In genomic region chr2:5373200-5373599, GRCh38 we compare ENCODE assay signal across 14 cellular contexts.
DNase-seq lines count a peak whose midpoint lies in the region; ATAC-seq and TF ChIP-seq lines count a peak whose summit lies in the region.
"Had no signal": no experiment of that assay in that cellular context is flagged by ENCODE, and none has a peak within 500 bp of the region (broad histone marks: within the 10 kb centered on the region; RNA-seq: fewer than 3 reads in every experiment).

No MANE protein-coding gene starts in this region.

- no peak overlapping the region for H3K27ac Mint-ChIP-seq in WTC11
- no peak overlapping the region for H3K27ac Mint-ChIP-seq in activated CD4-positive, alpha-beta T cell treated with anti-CD3 and anti-CD28 coated beads, Interleukin-2, amount 10 ng/mL, durations not matched to agents 24 days and 14 days
- H3K27ac Mint-ChIP-seq: activated T-cell treated with anti-CD3 and anti-CD28 coated beads, Interleukin-2, amount 50 U/mL, for 24 hours; effector memory CD8-positive, alpha-beta T cell had no signal

- no peaks in the 10 kb centered on the region for H3K4me1 Mint-ChIP-seq in WTC11
- no peaks in the 10 kb centered on the region for H3K4me1 Mint-ChIP-seq in activated CD4-positive, alpha-beta T cell treated with anti-CD3 and anti-CD28 coated beads, Interleukin-2, amount 10 ng/mL, durations not matched to agents 24 days and 14 days

- POLR2A ChIA-PET in WTC11 (lab: Charles Lee) = no interaction called here

- TF ChIP-seq CTCF in cardiac muscle cell (IDR thresholded peaks at IDR 0.05; ENCODE audit: low read depth, low read length) (no peak), left ventricle myocardium inferior (IDR thresholded peaks at IDR 0.05; ENCODE audit: borderline replicate concordance) (no peak), WTC11 (IDR thresholded peaks at IDR 0.05) (no peak)

- H3K36me3 Mint-ChIP-seq in WTC11 = peaks cover 72% of the 10 kb centered on the region
- no peaks in the 10 kb centered on the region for H3K36me3 Mint-ChIP-seq in activated CD4-positive, alpha-beta T cell treated with anti-CD3 and anti-CD28 coated beads, Interleukin-2, amount 10 ng/mL, durations not matched to agents 24 days and 14 days (ENCODE audit: low read depth)

- peaks cover 11% of the 10 kb centered on the region for H3K27me3 Mint-ChIP-seq in WTC11 (ENCODE audit: low read depth)
- no peaks in the 10 kb centered on the region for H3K27me3 Mint-ChIP-seq in activated CD4-positive, alpha-beta T cell treated with anti-CD3 and anti-CD28 coated beads, Interleukin-2, amount 10 ng/mL, durations not matched to agents 24 days and 14 days
- H3K27me3 Mint-ChIP-seq: effector memory CD8-positive, alpha-beta T cell had no signal

- H3K4me3 Mint-ChIP-seq in WTC11 = no peak overlapping the region
- H3K4me3 Mint-ChIP-seq in activated CD4-positive, alpha-beta T cell treated with anti-CD3 and anti-CD28 coated beads, Interleukin-2, amount 10 ng/mL, durations not matched to agents 24 days and 14 days = no peak overlapping the region
- H3K4me3 Mint-ChIP-seq: activated T-cell treated with anti-CD3 and anti-CD28 coated beads, Interleukin-2, amount 50 U/mL, for 24 hours; effector memory CD8-positive, alpha-beta T cell had no signal

- CTCF ChIA-PET in WTC11 (lab: Charles Lee) = no interaction called here

- H3K4me1 ChIP-seq in cardiac muscle cell (ENCODE audit: low read depth) (peaks cover 17% of the 10 kb centered on the region), left ventricle myocardium inferior (no peaks in the 10 kb centered on the region)

- H3K27ac ChIP-seq in cardiac muscle cell (no peak overlapping the region), left ventricle myocardium inferior (replicated peaks) (no peak overlapping the region)

- ATAC-seq in WTC11 (peak; percentile 32; the same call in 1 of the 2 replicates), GM18909 (IDR thresholded peaks at IDR 0.05; ENCODE audit: poor library complexity, unreplicated experiment) (no peak)
- ATAC-seq: effector memory CD8-positive, alpha-beta T cell had no signal

- DNase-seq in cardiac muscle cell (ENCODE audit: low read depth in 1 of 2, low spot score in 1 of 2) (peak in 1 of 2 donors; percentile 63), left ventricle myocardium inferior (no peak), WTC11 (ENCODE audit: low spot score) (no peak), iPS-NIHi7 (ENCODE audit: extremely low spot score) (peak; percentile 72), G401 (ENCODE audit: low spot score) (no peak)
- no peak for DNase-seq in activated CD4-positive, alpha-beta T cell treated with anti-CD3 and anti-CD28 coated beads, Interleukin-2, amount 10 ng/mL, durations not matched to agents 24 days and 14 days
- DNase-seq in activated CD8-positive, alpha-beta memory T cell treated with anti-CD3 and anti-CD28 coated beads, Interleukin-2, amount 50 U/mL, for 48 hours = no peak
- DNase-seq: activated CD4-positive, CD25-positive, alpha-beta regulatory T cell; activated T-cell treated with anti-CD3 and anti-CD28 coated beads, Interleukin-2, amount 50 U/mL, for 24 hours; aorta; effector memory CD8-positive, alpha-beta T cell; IMR-90; NCI-H1092 treated with DMSO at 0.1 percent for 48 hours had no signal

- H3K4me3 ChIP-seq in cardiac muscle cell (peak overlapping the region; percentile 17), left ventricle myocardium inferior (no peak overlapping the region)

- no peaks in the 10 kb centered on the region for H3K36me3 ChIP-seq in cardiac muscle cell
- no peaks in the 10 kb centered on the region for H3K36me3 ChIP-seq in left ventricle myocardium inferior

- intact Hi-C loops in left ventricle myocardium inferior (cut with micrococcal nuclease) = no loop called here
- intact Hi-C loops in activated CD4-positive, alpha-beta T cell treated with anti-CD3 and anti-CD28 coated beads, Interleukin-2, amount 10 ng/mL, durations not matched to agents 24 days and 14 days (cut with micrococcal nuclease) = no loop called here

- no peaks in the 10 kb centered on the region for H3K27me3 ChIP-seq in cardiac muscle cell
- H3K27me3 ChIP-seq in left ventricle myocardium inferior (ENCODE audit: low read depth) = peaks cover 5% of the 10 kb centered on the region

- in situ Hi-C loops in G401 (cut with HindIII; ENCODE audit: low sequenced_read_pairs) = no loop called here

- peaks cover 82% of the 10 kb centered on the region for H3K9me3 Mint-ChIP-seq in WTC11
- H3K9me3 Mint-ChIP-seq in activated CD4-positive, alpha-beta T cell treated with anti-CD3 and anti-CD28 coated beads, Interleukin-2, amount 10 ng/mL, durations not matched to agents 24 days and 14 days = no peaks in the 10 kb centered on the region
- H3K9me3 Mint-ChIP-seq: activated T-cell treated with anti-CD3 and anti-CD28 coated beads, Interleukin-2, amount 50 U/mL, for 24 hours had no signal

- H3K9me3 ChIP-seq in cardiac muscle cell (ENCODE audit: low read depth) (no peaks in the 10 kb centered on the region), left ventricle myocardium inferior (replicated peaks) (no peaks in the 10 kb centered on the region)

TF ChIP-seq in WTC11, 78 proteins besides CTCF, POLR2A, EP300 and RAD21:
- no peak for TF ChIP-seq ESRRA (CRISPR knock-in tag; IDR thresholded peaks at IDR 0.05; ENCODE audit: borderline replicate concordance)
- TF ChIP-seq PRDM15 (CRISPR knock-in tag; IDR thresholded peaks at IDR 0.05) = peak; percentile 51
